Comparison of ENCODE assay signal across 27 cellular contexts in the genomic region with DNA sequence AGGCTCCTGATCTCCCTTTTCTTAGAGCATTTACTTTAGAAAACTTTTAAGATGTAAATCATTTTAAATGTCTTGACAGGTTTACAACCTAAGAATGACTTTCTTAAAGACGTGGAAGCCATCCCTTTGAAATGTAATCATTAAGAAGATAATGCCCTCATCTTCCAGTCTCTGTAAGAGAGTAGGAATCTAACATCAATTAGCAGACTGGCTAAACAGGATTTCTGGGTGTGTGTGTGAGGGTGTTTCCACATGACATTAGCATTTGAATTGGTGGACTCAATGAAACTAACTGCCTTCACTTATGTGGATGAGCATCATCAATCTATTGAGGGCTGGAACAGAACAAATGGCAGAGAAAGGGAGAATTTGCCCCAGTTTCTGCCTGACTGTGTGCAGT.
DNase-seq lines count a peak whose midpoint lies in the region; ATAC-seq and TF ChIP-seq lines count a peak whose summit lies in the region.
"Had no signal": no experiment of that assay in that cellular context is flagged by ENCODE, and none has a peak within 500 bp of the region (broad histone marks: within the 10 kb centered on the region; RNA-seq: fewer than 3 reads in every experiment).

No MANE protein-coding gene starts in this region.

- H3K27me3 ChIP-seq in H9 (ENCODE audit: insufficient read depth, low read length) = peaks cover 4% of the 10 kb centered on the region
- H3K27me3 ChIP-seq in SJCRH30 = no peaks in the 10 kb centered on the region
- H3K27me3 ChIP-seq in neural progenitor cell = no peaks in the 10 kb centered on the region
- H3K27me3 ChIP-seq: ascending aorta, cardiac muscle cell, colonic mucosa, suprapubic skin had no signal

- no peak overlapping the region for H2BK12ac ChIP-seq in H9 (ENCODE audit: insufficient read length, low read depth, low read length)

- H2AFZ ChIP-seq in H9 (ENCODE audit: low read length) (no peak overlapping the region), neural progenitor cell (replicated peaks) (no peak overlapping the region)
- H2AFZ ChIP-seq: parathyroid adenoma had no signal

- no peak overlapping the region for H3K9ac ChIP-seq in H9 (ENCODE audit: extremely low read depth, insufficient read length, low read length)
- H3K9ac ChIP-seq in neural progenitor cell = no peak overlapping the region
- H3K9ac ChIP-seq: parathyroid adenoma had no signal

- peaks cover 22% of the 10 kb centered on the region in 2 experiments for H3K4me1 Mint-ChIP-seq in H9
- H3K4me1 Mint-ChIP-seq in neural progenitor cell = no peaks in the 10 kb centered on the region

- H3K27ac Mint-ChIP-seq in H9 (no peak overlapping the region), neural progenitor cell (no peak overlapping the region)
- H3K27ac Mint-ChIP-seq: activated CD4-positive, alpha-beta memory T cell treated with anti-CD3 and anti-CD28 coated beads for 36 hours; activated T-cell treated with anti-CD3 and anti-CD28 coated beads, Interleukin-2, amount 50 U/mL, for 72 hours; CD4-positive, alpha-beta T cell; natural killer cell had no signal

- DNase-seq in H9 (peak; percentile 53), SJCRH30 (no peak), iPS DF 4.7 (ENCODE audit: extremely low read depth, low spot score) (peak; percentile 44), neural progenitor cell (ENCODE audit: low spot score) (peak; percentile 57), DMS114 treated with DMSO at 0.1 percent for 48 hours (lab: John Stamatoyannopoulos, UW; ENCODE audit: unreplicated experiment) (no peak), OCI-M2 (lab: John Stamatoyannopoulos, UW; ENCODE audit: unreplicated experiment) (no peak)
- DNase-seq: activated CD4-positive, alpha-beta memory T cell treated with anti-CD3 and anti-CD28 coated beads for 36 hours; activated CD4-positive, alpha-beta T cell treated with anti-CD3 and anti-CD28 coated beads for 1 hour; activated T-cell treated with anti-CD3 and anti-CD28 coated beads, Interleukin-2, amount 50 U/mL, for 72 hours; CD4-positive, alpha-beta T cell; colonic mucosa; effector CD4-positive, alpha-beta T cell; mucosa of descending colon; natural killer cell; NCI-H1092; NCI-H1694 treated with DMSO at 0.1 percent for 48 hours; NCI-H524 treated with DMSO at 0.1 percent for 48 hours; Right ventricle myocardium superior; stimulated activated naive CD4-positive, alpha-beta T cell; T-helper 2 cell had no signal

- no CpG with 5 or more reads among the region's 1 CpG for WGBS in H9 (ENCODE audit: extremely low coverage, insufficient read length, low lambda C conversion rate)

- TF ChIP-seq CTCF in H9 (conservative IDR thresholded peaks at IDR 0.05) = no peak
- TF ChIP-seq CTCF in neural progenitor cell (IDR thresholded peaks at IDR 0.05) = no peak

- H3K4me1 ChIP-seq in H9 (ENCODE audit: insufficient read depth, low read length) (peaks cover 8% of the 10 kb centered on the region), SJCRH30 (peaks cover 24% of the 10 kb centered on the region), neural progenitor cell (peaks cover 19% of the 10 kb centered on the region)
- H3K4me1 ChIP-seq: ascending aorta, colonic mucosa, parathyroid adenoma had no signal

- no peak overlapping the region for H2BK15ac ChIP-seq in H9 (ENCODE audit: low read depth, low read length)

- no peaks in the 10 kb centered on the region for H3K79me1 ChIP-seq in H9 (ENCODE audit: insufficient read depth, low read depth, low read length, poor library complexity, severe bottlenecking)

- H4K91ac ChIP-seq in H9 (ENCODE audit: insufficient read length, low read depth, low read length) = no peak overlapping the region

- no peak overlapping the region for H3K56ac ChIP-seq in H9 (ENCODE audit: insufficient read length, low read depth, low read length)

- no peaks in the 10 kb centered on the region for H3K23me2 ChIP-seq in H9 (ENCODE audit: insufficient read length, low read depth, low read length, poor library complexity, severe bottlenecking)

- H3K9me3 ChIP-seq in H9 (ENCODE audit: control insufficient read depth, low read depth, low read length) (no peaks in the 10 kb centered on the region), SJCRH30 (replicated peaks) (no peaks in the 10 kb centered on the region; the same call in 1 of the 2 replicates), neural progenitor cell (ENCODE audit: low read depth) (no peaks in the 10 kb centered on the region)
- H3K9me3 ChIP-seq: ascending aorta, colonic mucosa, mucosa of descending colon, suprapubic skin had no signal

- no peak overlapping the region for H3K23ac ChIP-seq in H9 (ENCODE audit: insufficient read length, low read depth, low read length)

- H3T11ph ChIP-seq in H9 (ENCODE audit: low read length) = no peak overlapping the region

- no peak overlapping the region for H4K5ac ChIP-seq in H9 (ENCODE audit: insufficient read length, low read depth, low read length)

- no peak overlapping the region for H3K4me3 ChIP-seq in SJCRH30
- no peak overlapping the region for H3K4me3 ChIP-seq in neural progenitor cell
- H3K4me3 ChIP-seq: ascending aorta, cardiac muscle cell, colonic mucosa, lung, mucosa of descending colon, skin epidermis, suprapubic skin had no signal

- no peak for ATAC-seq in GM21360 (IDR thresholded peaks at IDR 0.05; ENCODE audit: unreplicated experiment)
- ATAC-seq: activated T-cell treated with anti-CD3 and anti-CD28 coated beads, Interleukin-2, amount 50 U/mL, for 72 hours; mucosa of descending colon; natural killer cell had no signal

- H3K79me2 ChIP-seq in H9 (ENCODE audit: insufficient read depth, low read length) = no peaks in the 10 kb centered on the region
- H3K79me2 ChIP-seq in neural progenitor cell (ENCODE audit: low read depth) = no peaks in the 10 kb centered on the region
- H3K79me2 ChIP-seq: parathyroid adenoma had no signal

- H3K4ac ChIP-seq in H9 (ENCODE audit: low read depth, low read length) = no peak overlapping the region

- H2BK120ac ChIP-seq in H9 (ENCODE audit: low read depth, low read length, poor library complexity, severe bottlenecking) = no peak overlapping the region

- no peak overlapping the region for H3K14ac ChIP-seq in H9 (ENCODE audit: insufficient read depth, low read length)

- H3F3A ChIP-seq in neural progenitor cell (ENCODE audit: low read depth) = no peaks in the 10 kb centered on the region

- peaks cover 70% of the 10 kb centered on the region for H3K27me3 Mint-ChIP-seq in H9 (ENCODE audit: low read depth)
- H3K27me3 Mint-ChIP-seq in neural progenitor cell (ENCODE audit: insufficient read depth, low read depth) = no peaks in the 10 kb centered on the region
- H3K27me3 Mint-ChIP-seq: activated CD4-positive, alpha-beta memory T cell treated with anti-CD3 and anti-CD28 coated beads for 36 hours; CD4-positive, alpha-beta T cell had no signal

- H4K20me1 ChIP-seq in H9 (ENCODE audit: control insufficient read depth, insufficient read depth, insufficient read length) = no peaks in the 10 kb centered on the region
- H4K20me1 ChIP-seq in neural progenitor cell (ENCODE audit: low read depth) = no peaks in the 10 kb centered on the region

- no peak overlapping the region for H4K8ac ChIP-seq in H9 (replicated peaks; ENCODE audit: insufficient read length, low read depth, low read length)

- H3K36me3 Mint-ChIP-seq in H9 (ENCODE audit: insufficient read depth in 1 of 3, low read depth in 3 of 3) = no peaks in the 10 kb centered on the region
- no peaks in the 10 kb centered on the region for H3K36me3 Mint-ChIP-seq in neural progenitor cell
- H3K36me3 Mint-ChIP-seq: activated CD4-positive, alpha-beta memory T cell treated with anti-CD3 and anti-CD28 coated beads for 36 hours; natural killer cell had no signal

- H3K36me3 ChIP-seq in SJCRH30 (no peaks in the 10 kb centered on the region), neural progenitor cell (no peaks in the 10 kb centered on the region)
- H3K36me3 ChIP-seq: ascending aorta, cardiac muscle cell, colonic mucosa, suprapubic skin had no signal

- no peak overlapping the region for H3K4me3 Mint-ChIP-seq in H9
- H3K4me3 Mint-ChIP-seq in neural progenitor cell = no peak overlapping the region
- H3K4me3 Mint-ChIP-seq: activated CD4-positive, alpha-beta memory T cell treated with anti-CD3 and anti-CD28 coated beads for 36 hours; activated T-cell treated with anti-CD3 and anti-CD28 coated beads, Interleukin-2, amount 50 U/mL, for 72 hours; CD4-positive, alpha-beta T cell; natural killer cell had no signal

- no peak overlapping the region for H3K27ac ChIP-seq in H9 (ENCODE audit: insufficient read length, low read depth, low read length)
- peak overlapping the region; percentile 42 for H3K27ac ChIP-seq in SJCRH30
- H3K27ac ChIP-seq in neural progenitor cell = no peak overlapping the region
- H3K27ac ChIP-seq: ascending aorta, cardiac muscle cell, colonic mucosa, parathyroid adenoma, skin epidermis, suprapubic skin had no signal

- H2BK20ac ChIP-seq in H9 (ENCODE audit: low read depth, low read length, poor library complexity, severe bottlenecking) = no peak overlapping the region

- H2BK5ac ChIP-seq in H9 (ENCODE audit: insufficient read length, low read length) = no peak overlapping the region

- H3K4me2 ChIP-seq in H9 (ENCODE audit: insufficient read depth, insufficient read length, low read length) (no peak overlapping the region), neural progenitor cell (peak overlapping the region; percentile 43)

- no peak overlapping the region for H3K18ac ChIP-seq in H9 (ENCODE audit: insufficient read length, low read depth, low read length)

- H3K9me3 Mint-ChIP-seq in H9 (no peaks in the 10 kb centered on the region; a peak in 1 of 5 replicates), neural progenitor cell (no peaks in the 10 kb centered on the region)

- H2AK5ac ChIP-seq in H9 (ENCODE audit: insufficient read length, low read length) = no peak overlapping the region

Comparison
In these comparisons a context has a peak if more than half of its experiments do, and no peak if none do; other contexts are left out.
1. DNase-seq: peak in H9 (single experiment), iPS DF 4.7 (single experiment) and neural progenitor cell (single experiment); none in SJCRH30 (0 of 2), DMS114 treated with DMSO at 0.1 percent for 48 hours (single experiment) and OCI-M2 (single experiment).